12 cellular contexts compared by ENCODE assay signal in the genomic region with DNA sequence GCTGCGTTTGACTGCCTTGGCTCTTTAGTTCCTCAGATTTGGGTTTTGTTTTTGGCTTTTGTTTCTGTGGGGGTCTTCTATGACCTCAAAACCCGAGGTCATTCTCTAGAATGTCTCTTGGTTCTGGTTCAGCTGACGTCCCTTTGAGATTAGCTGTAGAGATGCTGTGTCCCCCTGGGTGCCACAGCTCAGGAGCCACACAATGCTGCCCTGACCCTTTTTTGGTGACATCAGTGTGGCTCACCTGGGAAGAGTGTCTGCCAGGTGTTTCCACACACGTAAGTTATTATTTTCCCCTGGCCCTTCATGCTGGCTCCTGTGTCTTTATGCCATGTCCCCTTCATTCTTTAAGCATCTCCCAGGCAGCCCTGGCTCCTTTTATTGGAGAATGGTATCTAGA.
"Had no signal": no experiment of that assay in that cellular context is flagged by ENCODE, and none has a peak within 500 bp of the region (broad histone marks: within the 10 kb centered on the region; RNA-seq: fewer than 3 reads in every experiment).

No MANE protein-coding gene starts in this region.

- H3K36me3 Mint-ChIP-seq: activated naive CD8-positive, alpha-beta T cell treated with anti-CD3 and anti-CD28 coated beads, Interleukin-2, amount 10 ng/mL, durations not matched to agents 7 days and 5 days had no signal

- H3K4me3 Mint-ChIP-seq: activated CD4-positive, alpha-beta T cell treated with anti-CD3 and anti-CD28 coated beads, Interleukin-2, amount 10 ng/mL, durations not matched to agents 7 days and 5 days; activated naive CD8-positive, alpha-beta T cell treated with anti-CD3 and anti-CD28 coated beads, Interleukin-2, amount 10 ng/mL, durations not matched to agents 7 days and 5 days; activated T-cell treated with anti-CD3 and anti-CD28 coated beads, Interleukin-2, amount 50 U/mL, for 24 hours; nephron; stimulated activated effector memory CD8-positive, alpha-beta T cell treated with anti-CD3 and anti-CD28 coated beads, Interleukin-12 subunit alpha, Interleukin-12 subunit beta, amount 100 ng/mL, for 72 hours had no signal

- H3K4me3 ChIP-seq: hepatocyte, smooth muscle cell had no signal

- H3K27me3 Mint-ChIP-seq: activated CD4-positive, alpha-beta T cell treated with anti-CD3 and anti-CD28 coated beads, Interleukin-2, amount 10 ng/mL, durations not matched to agents 7 days and 5 days; activated T-cell treated with anti-CD3 and anti-CD28 coated beads, Interleukin-2, amount 50 U/mL, for 24 hours had no signal

- H3K27ac Mint-ChIP-seq: activated CD4-positive, alpha-beta T cell treated with anti-CD3 and anti-CD28 coated beads, Interleukin-2, amount 10 ng/mL, durations not matched to agents 7 days and 5 days; activated naive CD8-positive, alpha-beta T cell treated with anti-CD3 and anti-CD28 coated beads, Interleukin-2, amount 10 ng/mL, durations not matched to agents 7 days and 5 days; activated T-cell treated with anti-CD3 and anti-CD28 coated beads, Interleukin-2, amount 50 U/mL, for 24 hours; nephron; stimulated activated effector memory CD8-positive, alpha-beta T cell treated with anti-CD3 and anti-CD28 coated beads, Interleukin-12 subunit alpha, Interleukin-12 subunit beta, amount 100 ng/mL, for 72 hours had no signal

- DNase-seq: activated CD4-positive, alpha-beta T cell treated with anti-CD3 and anti-CD28 coated beads, Interleukin-2, amount 10 ng/mL, durations not matched to agents 7 days and 5 days; activated CD4-positive, CD25-positive, alpha-beta regulatory T cell; activated gamma-delta T cell treated with Interleukin-2 at 50 U/mL for 16 hours; activated naive CD8-positive, alpha-beta T cell treated with anti-CD3 and anti-CD28 coated beads, Interleukin-2, amount 10 ng/mL, durations not matched to agents 7 days and 5 days; activated T-cell treated with anti-CD3 and anti-CD28 coated beads, Interleukin-2, amount 50 U/mL, for 24 hours; SHP77 treated with DMSO at 0.1 percent for 48 hours; substantia nigra; T-helper 2 cell had no signal

- ATAC-seq: stimulated activated effector memory CD8-positive, alpha-beta T cell treated with anti-CD3 and anti-CD28 coated beads, Interleukin-12 subunit alpha, Interleukin-12 subunit beta, amount 100 ng/mL, for 72 hours had no signal

- H3K27me3 ChIP-seq: hepatocyte had no signal

- H3K9me3 Mint-ChIP-seq: activated CD4-positive, alpha-beta T cell treated with anti-CD3 and anti-CD28 coated beads, Interleukin-2, amount 10 ng/mL, durations not matched to agents 7 days and 5 days; activated naive CD8-positive, alpha-beta T cell treated with anti-CD3 and anti-CD28 coated beads, Interleukin-2, amount 10 ng/mL, durations not matched to agents 7 days and 5 days; activated T-cell treated with anti-CD3 and anti-CD28 coated beads, Interleukin-2, amount 50 U/mL, for 24 hours; nephron; stimulated activated effector memory CD8-positive, alpha-beta T cell treated with anti-CD3 and anti-CD28 coated beads, Interleukin-12 subunit alpha, Interleukin-12 subunit beta, amount 100 ng/mL, for 72 hours had no signal
